In genomic region chr16:21599994-21600773, GRCh38 we compare ENCODE assay signal across 1 cellular context.
A peak's percentile ranks its signal among the peaks of the same experiment; 100 is the strongest.
TF ChIP-seq lines count a peak whose summit lies in the region.

No MANE protein-coding gene starts in this region.

TF ChIP-seq in HepG2, 621 proteins besides CTCF, POLR2A, EP300 and RAD21 (continued from another document and continues in another):
- TF ChIP-seq SNAPC4 (CRISPR knock-in tag; IDR thresholded peaks at IDR 0.05) (0 out of 2 replicates have a peak, but pooled peaks have one; percentile 29), ZNF800 (CRISPR knock-in tag; IDR thresholded peaks at IDR 0.05) (peak; percentile 28; the same call in 1 of the 2 replicates), ZC3H13 (CRISPR knock-in tag; IDR thresholded peaks at IDR 0.05) (no peak), ZNF510 (CRISPR knock-in tag; IDR thresholded peaks at IDR 0.05; ENCODE audit: low read depth) (peak; percentile 83; the same call in 1 of the 2 replicates), ZNF570 (CRISPR knock-in tag; IDR thresholded peaks at IDR 0.05; ENCODE audit: borderline replicate concordance) (0 out of 2 replicates have a peak, but pooled peaks have one; percentile 50), PRDM10 (CRISPR knock-in tag; IDR thresholded peaks at IDR 0.05; ENCODE audit: low read depth) (peak; percentile 51; the same call in 1 of the 2 replicates), ZSCAN5A (CRISPR knock-in tag; IDR thresholded peaks at IDR 0.05; ENCODE audit: borderline replicate concordance) (0 out of 2 replicates have a peak, but pooled peaks have one; percentile 13), RFXAP (CRISPR knock-in tag; IDR thresholded peaks at IDR 0.05; ENCODE audit: borderline replicate concordance) (no peak), MYC (CRISPR knock-in tag; IDR thresholded peaks at IDR 0.05; ENCODE audit: borderline replicate concordance) (no peak), ZNF512B (CRISPR knock-in tag; IDR thresholded peaks at IDR 0.05; ENCODE audit: borderline replicate concordance) (no peak), SMAD1 (CRISPR knock-in tag; IDR thresholded peaks at IDR 0.05; ENCODE audit: borderline replicate concordance, low read depth) (no peak), ZNF749 (CRISPR knock-in tag; IDR thresholded peaks at IDR 0.05; ENCODE audit: borderline replicate concordance) (no peak), MEF2D (CRISPR knock-in tag; IDR thresholded peaks at IDR 0.05) (no peak), ZHX1 (CRISPR knock-in tag; IDR thresholded peaks at IDR 0.05; ENCODE audit: low read depth) (no peak), MAX (IDR thresholded peaks at IDR 0.05) (no peak), IRX3 (CRISPR knock-in tag; IDR thresholded peaks at IDR 0.05; ENCODE audit: borderline replicate concordance, low read depth) (peak; percentile 22; the same call in 1 of the 2 replicates), PLRG1 (conservative IDR thresholded peaks at IDR 0.05) (no peak), TEAD2 (CRISPR knock-in tag; IDR thresholded peaks at IDR 0.05) (no peak), PHB2 (IDR thresholded peaks at IDR 0.05; ENCODE audit: partially characterized antibody) (no peak), ZNF839 (CRISPR knock-in tag; IDR thresholded peaks at IDR 0.05; ENCODE audit: borderline replicate concordance) (no peak), NR0B2 (CRISPR knock-in tag; IDR thresholded peaks at IDR 0.05) (0 out of 2 replicates have a peak, but pooled peaks have one; percentile 35), ADNP (CRISPR knock-in tag; IDR thresholded peaks at IDR 0.05) (no peak), SIX1 (CRISPR knock-in tag; IDR thresholded peaks at IDR 0.05; ENCODE audit: borderline replicate concordance) (no peak), ZNF18 (CRISPR knock-in tag; IDR thresholded peaks at IDR 0.05; ENCODE audit: insufficient replicate concordance) (no peak), NPAS2 (CRISPR knock-in tag; IDR thresholded peaks at IDR 0.05; ENCODE audit: borderline replicate concordance) (no peak), RNF2 (conservative IDR thresholded peaks at IDR 0.05; ENCODE audit: low read depth) (no peak), EHMT2 (IDR thresholded peaks at IDR 0.05; ENCODE audit: borderline replicate concordance, low read depth, low read length) (no peak), THAP7 (CRISPR knock-in tag; IDR thresholded peaks at IDR 0.05) (no peak), NFIB (CRISPR knock-in tag; IDR thresholded peaks at IDR 0.05; ENCODE audit: borderline replicate concordance) (no peak), GABPA (IDR thresholded peaks at IDR 0.05; ENCODE audit: low read depth, low read length) (no peak), GABPA (CRISPR knock-in tag; IDR thresholded peaks at IDR 0.05; ENCODE audit: low read depth) (no peak; the same call in 1 of the 2 replicates), MXD4 (CRISPR knock-in tag; IDR thresholded peaks at IDR 0.05) (0 out of 2 replicates have a peak, but pooled peaks have one; percentile 41), SOX6 (IDR thresholded peaks at IDR 0.05) (no peak), SOX6 (CRISPR knock-in tag; IDR thresholded peaks at IDR 0.05) (peak; percentile 27; the same call in 1 of the 2 replicates), ZNF781 (CRISPR knock-in tag; IDR thresholded peaks at IDR 0.05; ENCODE audit: borderline replicate concordance, not compliant biosample characterization) (peak; percentile 68)
